Comparison of ENCODE assay signal across 13 cellular contexts in the genomic region with DNA sequence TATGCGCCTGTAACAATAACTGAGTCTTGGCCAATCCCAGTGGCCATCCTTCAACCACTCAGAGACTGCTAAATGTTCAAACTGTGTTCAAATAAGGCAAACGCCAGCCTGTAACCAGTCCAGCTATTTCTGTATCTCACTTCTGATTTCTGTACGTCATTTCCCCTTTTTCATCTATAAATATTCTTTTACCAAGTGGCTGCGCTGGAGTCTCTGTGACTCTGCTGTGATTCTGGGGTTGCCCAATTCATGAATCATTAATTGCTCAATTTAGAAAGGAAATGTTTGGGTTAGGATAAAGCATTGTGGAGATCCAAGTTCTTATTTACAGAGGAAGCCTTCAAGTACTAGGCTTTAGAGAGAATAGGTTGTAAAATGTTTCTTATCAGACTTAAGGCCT.
DNase-seq lines count a peak whose midpoint lies in the region; ATAC-seq and TF ChIP-seq lines count a peak whose summit lies in the region.
"Had no signal": no experiment of that assay in that cellular context is flagged by ENCODE, and none has a peak within 500 bp of the region (broad histone marks: within the 10 kb centered on the region; RNA-seq: fewer than 3 reads in every experiment).

No MANE protein-coding gene starts in this region.

- no peak overlapping the region for H2AFZ ChIP-seq in IMR-90 (replicated peaks; ENCODE audit: low read length, poor library complexity)
- no peak overlapping the region for H2AFZ ChIP-seq in mammary epithelial cell (ENCODE audit: low read depth, low read length)

- H2BK5ac ChIP-seq in IMR-90 (ENCODE audit: low read depth, low read length, poor library complexity, severe bottlenecking) = peak overlapping the region; percentile 68

- 0 out of 2 replicates have a peak, but pooled peaks cover 1% of the 10 kb centered on the region for H3K4me1 ChIP-seq in IMR-90 (ENCODE audit: control insufficient read depth, insufficient read depth, low read length)
- H3K4me1 ChIP-seq in mammary epithelial cell (ENCODE audit: insufficient read depth, low read length) = no peaks in the 10 kb centered on the region

- H2AK9ac ChIP-seq in IMR-90 (replicated peaks; ENCODE audit: low read depth, low read length, poor library complexity) = no peak overlapping the region

- H3K4me3 ChIP-seq in AG10803 (ENCODE audit: low read length) (no peak overlapping the region), IMR-90 (ENCODE audit: insufficient read depth, low read depth, low read length) (no peak overlapping the region), mammary epithelial cell (replicated peaks in 1 of 3; ENCODE audit: insufficient read depth in 1 of 3, low read depth in 2 of 3, low read length in 3 of 3) (no peak overlapping the region)

- H2BK120ac ChIP-seq in IMR-90 (ENCODE audit: low read depth, low read length) = no peak overlapping the region

- TF ChIP-seq RAD21 in IMR-90 (IDR thresholded peaks at IDR 0.05; ENCODE audit: low read length) = no peak

- no peaks in the 10 kb centered on the region for H4K20me1 ChIP-seq in IMR-90 (ENCODE audit: insufficient read depth, low read length)
- H4K20me1 ChIP-seq in mammary epithelial cell (ENCODE audit: insufficient read depth, low read length) = no peaks in the 10 kb centered on the region

- no CpG with 5 or more reads among the region's 4 CpGs for WGBS in IMR-90 (ENCODE audit: extremely low coverage in 2 of 2, insufficient read length in 1 of 2), 2 experiments
- WGBS in mammary epithelial cell (ENCODE audit: low coverage, missing lambda C conversion rate) = 77% methylated on average over 4 of the region's 4 CpGs

- BruUV-seq in IMR-90 (replicated peaks; lab: Mats Ljungman, UMichigan) (no TSS peak), mammary epithelial cell (replicated peaks; lab: Mats Ljungman, UMichigan) (no TSS peak)

- H3K9me1 ChIP-seq in IMR-90 (ENCODE audit: insufficient read depth, low read length) = no peaks in the 10 kb centered on the region

- H2BK15ac ChIP-seq in IMR-90 (ENCODE audit: low read depth, low read length) = peak overlapping the region; percentile 20; the same call in 1 of the 3 replicates

- H3K36me3 ChIP-seq in IMR-90 (ENCODE audit: control insufficient read depth, insufficient read depth, low read length) (no peaks in the 10 kb centered on the region), mammary epithelial cell (ENCODE audit: insufficient read depth, low read length) (no peaks in the 10 kb centered on the region)

- H3K14ac ChIP-seq in IMR-90 (replicated peaks; ENCODE audit: low read depth, low read length) = no peak overlapping the region

- H4K5ac ChIP-seq in IMR-90 (ENCODE audit: low read depth, low read length) = peak overlapping the region; percentile 71; the same call in 1 of the 2 replicates

- in situ Hi-C loops in IMR-90 (cut with MboI; ENCODE audit: low sequenced_read_pairs) (no loop called here), mammary epithelial cell (cut with MboI; ENCODE audit: low sequenced_read_pairs in 2 of 2) (no loop called here)

- POLR2A ChIA-PET in IMR-90 (lab: Charles Lee; ENCODE audit: unreplicated experiment) (no interaction called here), RWPE1 (lab: Yijun Ruan, JAX; ENCODE audit: low non-redundant PET) (no interaction called here)

- H4K8ac ChIP-seq in IMR-90 (ENCODE audit: low read depth in 2 of 2, low read length in 2 of 2) = peak overlapping the region in 1 of 2 experiments; percentile 45; a peak in 2 of 4 replicates

- peak overlapping the region; percentile 45; the same call in 1 of the 2 replicates for H3K4ac ChIP-seq in IMR-90 (ENCODE audit: low read depth, low read length)

- H3K79me1 ChIP-seq in IMR-90 (ENCODE audit: low read depth in 1 of 2, low read length in 2 of 2) = no peaks in the 10 kb centered on the region

- dilution Hi-C loops in IMR-90 (cut with HindIII; ENCODE audit: low sequenced_read_pairs, unreplicated experiment) = no loop called here
- dilution Hi-C loops in mammary epithelial cell (cut with HindIII; ENCODE audit: low sequenced_read_pairs) = no loop called here

- H3K27me3 ChIP-seq in IMR-90 (ENCODE audit: control insufficient read depth, insufficient read depth, low read length) = no peaks in the 10 kb centered on the region
- no peaks in the 10 kb centered on the region for H3K27me3 ChIP-seq in mammary epithelial cell (ENCODE audit: insufficient read depth, low read length)

- H3K4me2 ChIP-seq in IMR-90 (ENCODE audit: low read depth, low read length) = no peak overlapping the region
- no peak overlapping the region for H3K4me2 ChIP-seq in mammary epithelial cell (ENCODE audit: insufficient read depth, low read depth, low read length)

- intact Hi-C loops in IMR-90 (cut with micrococcal nuclease) = no loop called here
- intact Hi-C loops in mammary epithelial cell (cut with micrococcal nuclease) = no loop called here

- DNase-seq in AG10803 (ENCODE audit: low read depth) = peak; percentile 85
- peak; percentile 84 for DNase-seq in IMR-90
- DNase-seq in mammary epithelial cell = peak; percentile 47
- peak; percentile 76 for DNase-seq in medulla oblongata (ENCODE audit: extremely low spot score)
- DNase-seq in RWPE1 (ENCODE audit: low spot score) = no peak
- no peak for DNase-seq in NCI-H2081 (lab: John Stamatoyannopoulos, UW)
- DNase-seq in NCI-H1105 (lab: John Stamatoyannopoulos, UW) = no peak
- DNase-seq: activated CD4-positive, alpha-beta T cell treated with anti-CD3 and anti-CD28 coated beads for 1 hour; CD4-positive, alpha-beta T cell; NCI-H1092 treated with DMSO at 0.1 percent for 48 hours had no signal

- H3K79me2 ChIP-seq in mammary epithelial cell (ENCODE audit: insufficient read depth, low read length) = no peaks in the 10 kb centered on the region

- no peak for TF ChIP-seq POLR2A in IMR-90 (IDR thresholded peaks at IDR 0.05; ENCODE audit: low read depth, low read length)

- no peak overlapping the region for H3K9ac ChIP-seq in IMR-90 (ENCODE audit: low read depth, low read length)
- no peak overlapping the region for H3K9ac ChIP-seq in mammary epithelial cell (ENCODE audit: insufficient read depth, low read length)

- no peak overlapping the region for H4K91ac ChIP-seq in IMR-90 (ENCODE audit: insufficient read depth, low read depth, low read length)

- no peak for TF ChIP-seq CTCF in AG10803 (conservative IDR thresholded peaks at IDR 0.05; ENCODE audit: low read length)
- TF ChIP-seq CTCF in IMR-90 (conservative IDR thresholded peaks at IDR 0.05; ENCODE audit: low read depth, low read length) = no peak
- TF ChIP-seq CTCF in mammary epithelial cell (conservative IDR thresholded peaks at IDR 0.05 in 1 of 2, IDR thresholded peaks at IDR 0.05 in 1 of 2; ENCODE audit: extremely low read depth in 1 of 2, insufficient read depth in 1 of 2, low read depth in 1 of 2, low read length in 2 of 2) = no peak
- no peak for TF ChIP-seq CTCF in RWPE1 (conservative IDR thresholded peaks at IDR 0.05; ENCODE audit: low read depth)

- H3K56ac ChIP-seq in IMR-90 (ENCODE audit: extremely low read depth, insufficient read depth, low read length) = no peak overlapping the region

- CTCF ChIA-PET in IMR-90 (lab: Yijun Ruan, JAX) (no interaction called here), mammary epithelial cell (lab: Charles Lee; ENCODE audit: low non-redundant PET) (no interaction called here), RWPE1 (lab: Yijun Ruan, JAX) (no interaction called here)

- H3K9me3 ChIP-seq in IMR-90 (ENCODE audit: control insufficient read depth, insufficient read depth, low read length) = peaks cover 9% of the 10 kb centered on the region
- no peaks in the 10 kb centered on the region for H3K9me3 ChIP-seq in mammary epithelial cell (replicated peaks; ENCODE audit: insufficient read depth, low read length)

- no peak overlapping the region for H2AK5ac ChIP-seq in IMR-90 (ENCODE audit: low read depth, low read length)

- H3K23ac ChIP-seq in IMR-90 (ENCODE audit: low read depth, low read length) = no peak overlapping the region

- H3K27ac ChIP-seq in IMR-90 (ENCODE audit: insufficient read depth, low read length) (peak overlapping the region; percentile 39; the same call in 1 of the 2 replicates), mammary epithelial cell (ENCODE audit: insufficient read depth, low read depth, low read length) (no peak overlapping the region), RWPE1 (no peak overlapping the region)
- H3K27ac ChIP-seq: epithelial cell of prostate had no signal

- H2BK20ac ChIP-seq in IMR-90 (ENCODE audit: low read depth, low read length) = peak overlapping the region; percentile 69; the same call in 1 of the 2 replicates

- ATAC-seq in IMR-90 (ENCODE audit: low read depth) (peak; percentile 93), GM21786 (IDR thresholded peaks at IDR 0.05; ENCODE audit: unreplicated experiment) (no peak)
- ATAC-seq: Panc1 had no signal

- H3K18ac ChIP-seq in IMR-90 (ENCODE audit: low read depth, low read length) = peak overlapping the region; percentile 67; the same call in 1 of the 2 replicates

TF ChIP-seq in IMR-90, 13 proteins besides CTCF, POLR2A, EP300 and RAD21:
- TF ChIP-seq CEBPB (IDR thresholded peaks at IDR 0.05; ENCODE audit: low read depth, low read length) (peak; percentile 95), FOS (IDR thresholded peaks at IDR 0.05; ENCODE audit: low read depth, low read length) (peak; percentile 69; the same call in 1 of the 2 replicates)
- TF ChIP-seq, protein P1, sequence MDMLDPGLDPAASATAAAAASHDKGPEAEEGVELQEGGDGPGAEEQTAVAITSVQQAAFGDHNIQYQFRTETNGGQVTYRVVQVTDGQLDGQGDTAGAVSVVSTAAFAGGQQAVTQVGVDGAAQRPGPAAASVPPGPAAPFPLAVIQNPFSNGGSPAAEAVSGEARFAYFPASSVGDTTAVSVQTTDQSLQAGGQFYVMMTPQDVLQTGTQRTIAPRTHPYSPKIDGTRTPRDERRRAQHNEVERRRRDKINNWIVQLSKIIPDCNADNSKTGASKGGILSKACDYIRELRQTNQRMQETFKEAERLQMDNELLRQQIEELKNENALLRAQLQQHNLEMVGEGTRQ (IDR thresholded peaks at IDR 0.05; ENCODE audit: low read depth, low read length) = no peak

Comparison
In these comparisons a context has a peak if more than half of its experiments do, and no peak if none do; other contexts are left out.
1. DNase-seq: peak in AG10803 (single experiment), IMR-90 (single experiment), mammary epithelial cell (single experiment) and medulla oblongata (single experiment); none in RWPE1 (single experiment), NCI-H2081 (0 of 2) and NCI-H1105 (single experiment).